ENCODE assay signal across 14 cellular contexts in genomic region chr2:192655916-192656315, GRCh38.
"Had no signal": no experiment of that assay in that cellular context is flagged by ENCODE, and none has a peak within 500 bp of the region (broad histone marks: within the 10 kb centered on the region; RNA-seq: fewer than 3 reads in every experiment).

No MANE protein-coding gene starts in this region.

- H3K4me3 ChIP-seq: breast epithelium, left ventricle myocardium inferior, prostate gland, tibial nerve had no signal

- H3K36me3 ChIP-seq: breast epithelium, left ventricle myocardium inferior, prostate gland, tibial nerve had no signal

- H3K9me3 ChIP-seq: prostate gland had no signal

- H3K4me1 ChIP-seq: breast epithelium, foreskin keratinocyte, left ventricle myocardium inferior, prostate gland, tibial nerve had no signal

- ATAC-seq: activated CD4-positive, alpha-beta T cell treated with anti-CD3 and anti-CD28 coated beads for 36 hours; activated T-cell treated with anti-CD3 and anti-CD28 coated beads, Interleukin-2, amount 50 U/mL, for 4 hours; foreskin keratinocyte; naive thymus-derived CD8-positive, alpha-beta T cell had no signal

- H3K27ac ChIP-seq: breast epithelium, foreskin keratinocyte, left ventricle myocardium inferior, prostate gland, tibial nerve had no signal

- H3K27me3 ChIP-seq: breast epithelium, foreskin keratinocyte, tibial nerve had no signal

- DNase-seq: activated B cell treated with CpG ODN at 0.5 μM for 24 hours; activated CD4-positive, alpha-beta T cell treated with anti-CD3 and anti-CD28 coated beads for 36 hours; activated CD4-positive, alpha-beta T cell treated with anti-CD3 and anti-CD28 coated beads, Interleukin-2, amount 50 U/mL, for 48 hours; activated CD8-positive, alpha-beta memory T cell treated with anti-CD3 and anti-CD28 coated beads, Interleukin-2, amount 50 U/mL, for 48 hours; activated naive CD4-positive, alpha-beta T cell; activated T-cell treated with anti-CD3 and anti-CD28 coated beads, Interleukin-2, amount 50 U/mL, for 4 hours; effector memory CD4-positive, alpha-beta T cell; foreskin keratinocyte; left ventricle myocardium inferior; naive thymus-derived CD8-positive, alpha-beta T cell; stimulated activated CD4-positive, alpha-beta T cell treated with anti-CD3 and anti-CD28 coated beads, Interleukin-1b, Interleukin-23, amount 100 ng/mL, for 48 hours had no signal
